ENCODE assay signal across 8 cellular contexts in the genomic region with DNA sequence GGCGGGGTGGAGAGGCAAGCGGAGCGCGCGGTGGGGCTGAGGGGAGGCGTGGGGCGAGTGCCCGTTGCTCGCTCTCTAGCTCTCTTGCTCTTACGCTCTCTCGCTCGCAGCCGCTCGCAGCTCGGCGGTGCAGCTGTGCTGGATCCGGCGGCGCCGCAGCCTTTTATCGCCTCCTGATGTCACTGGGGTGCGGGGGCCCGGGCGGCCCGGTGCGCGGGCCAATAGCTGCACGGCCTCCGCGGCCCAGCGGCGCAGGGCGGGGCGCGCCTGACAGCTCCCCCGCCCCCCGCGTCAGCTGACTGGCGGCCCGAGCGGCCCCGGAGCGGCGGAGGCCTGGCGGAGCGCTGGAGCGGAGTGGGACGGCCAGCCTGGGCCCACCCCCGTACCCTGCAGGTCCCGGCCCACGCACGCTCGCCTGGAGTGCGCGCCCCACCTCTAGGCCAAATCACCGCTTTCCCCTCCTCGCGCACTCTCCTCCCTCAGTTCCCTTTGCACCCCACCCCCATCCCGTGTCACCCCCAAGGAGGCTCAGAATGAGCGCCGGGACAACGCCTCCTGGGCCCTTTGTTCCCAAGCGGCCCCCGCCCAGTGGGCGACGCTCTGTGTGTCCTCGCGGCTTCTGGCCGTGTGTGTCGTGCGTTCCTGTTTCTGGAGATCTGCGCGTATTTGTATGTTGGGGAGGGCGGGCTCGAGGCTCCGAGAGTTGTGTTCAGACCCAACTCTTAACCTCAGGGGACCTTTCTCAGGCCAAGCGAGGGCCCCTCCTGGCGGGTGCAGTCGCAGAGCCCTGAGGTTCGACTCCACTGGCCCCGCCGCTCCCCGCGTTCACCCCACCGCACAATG. TPM values are rescaled to one million over a fixed set of nuclear protein-coding genes. Genes with fewer than 3 reads are reported as not detected.
DNase-seq lines count a peak whose midpoint lies in the region; ATAC-seq lines count a peak whose summit lies in the region.

A gene (minus strand): TSS at position 137 of the 843 bp plus-strand sequence. CDS start 386 bp downstream, outside the sequence.

- peaks cover 99% of the 10 kb centered on the region for H3K27me3 Mint-ChIP-seq in stimulated activated naive CD8-positive, alpha-beta T cell treated with anti-CD3 and anti-CD28 coated beads, Interleukin-15, amount 100 ng/mL, for 72 hours

- H3K4me1 ChIP-seq in muscle layer of colon (ENCODE audit: insufficient read depth, low read length) = peaks cover 7% of the 10 kb centered on the region

- H3K36me3 ChIP-seq in H7 (replicated peaks; ENCODE audit: control insufficient read depth, insufficient read depth, low read length) (no peaks in the 10 kb centered on the region), muscle layer of colon (ENCODE audit: insufficient read depth, low read length) (no peaks in the 10 kb centered on the region)

- peak within 1 kb of the TSS in 1 of 2 donors; percentile 48 for H3K27ac Mint-ChIP-seq in stimulated activated naive CD8-positive, alpha-beta T cell treated with anti-CD3 and anti-CD28 coated beads, Interleukin-15, amount 100 ng/mL, for 72 hours

- H3K4me3 ChIP-seq in H7 (ENCODE audit: insufficient read depth, low read depth, low read length) (peak within 1 kb of the TSS; percentile 57), muscle layer of colon (ENCODE audit: low read depth in 1 of 2, low read length in 2 of 2) (peak within 1 kb of the TSS; percentile 64 to 83)

- H3K9me3 Mint-ChIP-seq in stimulated activated naive CD8-positive, alpha-beta T cell treated with anti-CD3 and anti-CD28 coated beads, Interleukin-15, amount 100 ng/mL, for 72 hours = no peaks in the 10 kb centered on the region

- peak within 1 kb of the TSS; percentile 73 to 85 for H3K4me3 Mint-ChIP-seq in stimulated activated naive CD8-positive, alpha-beta T cell treated with anti-CD3 and anti-CD28 coated beads, Interleukin-15, amount 100 ng/mL, for 72 hours

- peak within 1 kb of the TSS; percentile 86 for H3K27ac ChIP-seq in muscle layer of colon (ENCODE audit: low read depth, low read length)

- peak; percentile 71 for ATAC-seq in stimulated activated naive CD8-positive, alpha-beta T cell treated with anti-CD3 and anti-CD28 coated beads, Interleukin-15, amount 100 ng/mL, for 72 hours

- H3K9ac ChIP-seq in muscle layer of colon (ENCODE audit: low read length) = peak within 1 kb of the TSS; percentile 58

- peaks cover 32% of the 10 kb centered on the region for H3K4me1 Mint-ChIP-seq in stimulated activated naive CD8-positive, alpha-beta T cell treated with anti-CD3 and anti-CD28 coated beads, Interleukin-15, amount 100 ng/mL, for 72 hours

- no peaks in the 10 kb centered on the region for H3K9me3 ChIP-seq in muscle layer of colon (ENCODE audit: low read length)

- H3K27me3 ChIP-seq in H7 (ENCODE audit: control insufficient read depth, insufficient read depth, low read length) = peaks cover 97% of the 10 kb centered on the region
- H3K27me3 ChIP-seq in muscle layer of colon (ENCODE audit: control insufficient read depth in 1 of 2, insufficient read depth in 2 of 2, low read length in 2 of 2) = peaks cover 33 to 36% of the 10 kb centered on the region in 2 donors

- peak; percentile 72 for DNase-seq in ELR (ENCODE audit: low read depth)
- peak; percentile 98 for DNase-seq in H7
- peak; percentile 53 for DNase-seq in NCI-H187 treated with DMSO at 0.1 percent for 48 hours (lab: John Stamatoyannopoulos, UW)
- DNase-seq in activated CD8-positive, alpha-beta memory T cell treated with anti-CD3 and anti-CD28 coated beads, Interleukin-2, amount 50 U/mL, for 48 hours = peak; percentile 75
- DNase-seq in fibroblast of gingiva (ENCODE audit: low read depth) = peak; percentile 96
- DNase-seq in stimulated activated naive CD8-positive, alpha-beta T cell treated with anti-CD3 and anti-CD28 coated beads, Interleukin-15, amount 100 ng/mL, for 72 hours = peak; percentile 50 to 54
- no peak for DNase-seq in NCI-H2107 treated with DMSO at 0.1 percent for 48 hours (lab: John Stamatoyannopoulos, UW; ENCODE audit: unreplicated experiment)

RNA-seq across cellular contexts. Expression of the gene that starts here (rescaled TPM):
- total RNA-seq in H7 (2014; rRNA removed; shearing (Covaris generic)) = 2.4 and 4.2 TPM in 2 replicates
